In genomic region chr17:27526603-27527002, GRCh38 we compare ENCODE assay signal across 8 cellular contexts.
DNase-seq lines count a peak whose midpoint lies in the region; ATAC-seq and TF ChIP-seq lines count a peak whose summit lies in the region.

No MANE protein-coding gene starts in this region.

- TF ChIP-seq RAD21 in Ishikawa (IDR thresholded peaks at IDR 0.05; ENCODE audit: low read depth): no peak

- H3K27ac Mint-ChIP-seq in CD14-positive monocyte: peak overlapping the region; percentile 86 to 95 (median 91)

- H3K9me3 ChIP-seq in adipocyte (ENCODE audit: control insufficient read depth, low read length) (no peaks in the 10 kb centered on the region), mucosa of descending colon (no peaks in the 10 kb centered on the region)

- TF ChIP-seq CTCF in CD14-positive monocyte (IDR thresholded peaks at IDR 0.05) (no peak), mucosa of descending colon (IDR thresholded peaks at IDR 0.05) (no peak)

- H3K36me3 ChIP-seq in adipocyte (ENCODE audit: control insufficient read depth, insufficient read depth, low read length, severe bottlenecking) (no peaks in the 10 kb centered on the region), mucosa of descending colon (ENCODE audit: low read depth) (no peaks in the 10 kb centered on the region)

- H3K4me1 ChIP-seq in adipocyte (ENCODE audit: control insufficient read depth, insufficient read depth, low read length) (peaks cover 15% of the 10 kb centered on the region), mucosa of descending colon (ENCODE audit: low read depth) (peaks cover 4% of the 10 kb centered on the region)

- H3K4me1 Mint-ChIP-seq in CD14-positive monocyte: peaks cover 87% of the 10 kb centered on the region

- no peak overlapping the region for H3K9ac ChIP-seq in adipocyte (ENCODE audit: low read length)

- intact Hi-C loops in CD14-positive monocyte (cut with micrococcal nuclease) (loop anchor here in 1 of 2 donors (2.0 kb wide), 1 partner anchor 14 kb away; no protein-coding TSS in a partner anchor), mucosa of descending colon (cut with DNase I, micrococcal nuclease) (no loop called here)

- H3K4me3 Mint-ChIP-seq in CD14-positive monocyte: peak overlapping the region; percentile 64 to 78

- peak; percentile 85 for DNase-seq in CD14-positive monocyte (ENCODE audit: low spot score)
- DNase-seq in adipocyte (ENCODE audit: low read depth): peak; percentile 52
- peak in 2 of 3 donors; percentile 58 to 61 for DNase-seq in mucosa of descending colon
- no peak for DNase-seq in inferior parietal cortex (ENCODE audit: extremely low spot score)
- DNase-seq in NCI-H1048 (lab: John Stamatoyannopoulos, UW): no peak
- no peak for DNase-seq in retina

- peaks cover 0 to 3% (median 0%) of the 10 kb centered on the region in 3 donors for H3K27me3 Mint-ChIP-seq in CD14-positive monocyte (ENCODE audit: low read depth in 3 of 3)

- H3K4me3 ChIP-seq in adipocyte (ENCODE audit: low read length): no peak overlapping the region
- no peak overlapping the region for H3K4me3 ChIP-seq in mucosa of descending colon

- TF ChIP-seq EP300 in Ishikawa (IDR thresholded peaks at IDR 0.05; ENCODE audit: borderline replicate concordance): no peak

- ATAC-seq in GM19452 (IDR thresholded peaks at IDR 0.05; ENCODE audit: unreplicated experiment) (peak; percentile 68), mucosa of descending colon (peak; percentile 76)

- no peaks in the 10 kb centered on the region for H3K27me3 ChIP-seq in adipocyte (replicated peaks; ENCODE audit: control insufficient read depth, insufficient read depth, low read length)

- peaks cover 6 to 12% of the 10 kb centered on the region in 2 donors for H3K36me3 Mint-ChIP-seq in CD14-positive monocyte

- peaks cover 0 to 1% (median 0%) of the 10 kb centered on the region in 7 donors for H3K9me3 Mint-ChIP-seq in CD14-positive monocyte

TF ChIP-seq in Ishikawa, 13 proteins besides CTCF, POLR2A, EP300 and RAD21:
- TF ChIP-seq REST (IDR thresholded peaks at IDR 0.05; ENCODE audit: low read depth): no peak
- TF ChIP-seq USF1 (IDR thresholded peaks at IDR 0.05): no peak
- TF ChIP-seq MAX (IDR thresholded peaks at IDR 0.05): peak; percentile 35; the same call in 1 of the 2 replicates

Comparison
In these comparisons a context has a peak if more than half of its experiments do, and no peak if none do; other contexts are left out.
1. DNase-seq: peak in CD14-positive monocyte (single experiment), adipocyte (single experiment) and mucosa of descending colon (2 of 3); none in inferior parietal cortex (single experiment), NCI-H1048 (single experiment) and retina (single experiment).